ENCODE assay signal across 1 cellular context in genomic region chr12:131928080-131928764, GRCh38.
TF ChIP-seq lines count a peak whose summit lies in the region.

No MANE protein-coding gene starts in this region.

TF ChIP-seq in GM23338, 12 proteins besides CTCF, POLR2A, EP300 and RAD21 (continued from another document):
- TF ChIP-seq ZNF462 (CRISPR knock-in tag; IDR thresholded peaks at IDR 0.05) (no peak), CREB1 (CRISPR knock-in tag; IDR thresholded peaks at IDR 0.05; ENCODE audit: low read depth) (no peak), EZH2phosphoT487 (IDR thresholded peaks at IDR 0.05; ENCODE audit: unreplicated experiment) (no peak), EZH2 (IDR thresholded peaks at IDR 0.05; ENCODE audit: low read depth, unreplicated experiment) (no peak), REST (IDR thresholded peaks at IDR 0.05; ENCODE audit: unreplicated experiment) (no peak), JUNB (IDR thresholded peaks at IDR 0.05; ENCODE audit: unreplicated experiment) (no peak), NANOG (IDR thresholded peaks at IDR 0.05; ENCODE audit: borderline replicate concordance) (no peak), POLR2AphosphoS5 (IDR thresholded peaks at IDR 0.05; ENCODE audit: low read depth) (no peak)
